21 cellular contexts compared by ENCODE assay signal in genomic region chr3:73080201-73080966, GRCh38. TPM values are rescaled to one million over a fixed set of nuclear protein-coding genes. Genes with fewer than 3 reads are reported as not detected.
DNase-seq lines count a peak whose midpoint lies in the region; ATAC-seq and TF ChIP-seq lines count a peak whose summit lies in the region.
"Had no signal": no experiment of that assay in that cellular context is flagged by ENCODE, and none has a peak within 500 bp of the region (broad histone marks: within the 10 kb centered on the region; RNA-seq: fewer than 3 reads in every experiment).

No MANE protein-coding gene starts in this region.

- no peak for ATAC-seq in activated CD8-positive, alpha-beta memory T cell treated with anti-CD3 and anti-CD28 coated beads, Interleukin-2, amount 10 ng/mL, durations not matched to agents 7 days and 5 days
- ATAC-seq in GM18909 (IDR thresholded peaks at IDR 0.05; ENCODE audit: poor library complexity, unreplicated experiment): peak; percentile 66
- peak; percentile 68 for ATAC-seq in HG03460 (IDR thresholded peaks at IDR 0.05; ENCODE audit: unreplicated experiment)
- no peak for ATAC-seq in naive thymus-derived CD4-positive, alpha-beta T cell
- ATAC-seq: foreskin keratinocyte; lower lobe of right lung; natural killer cell treated with Interleukin-12 subunit alpha and Interleukin-12 subunit beta and Interleukin-15 and Interleukin-18, amount 100 ng/mL, for 72 hours had no signal

- TF ChIP-seq EP300 in SK-N-SH (IDR thresholded peaks at IDR 0.05; ENCODE audit: borderline replicate concordance in 1 of 2, low read depth in 1 of 2, low read length in 1 of 2): no peak

- peak overlapping the region; percentile 52 for H3K27ac Mint-ChIP-seq in activated CD8-positive, alpha-beta memory T cell treated with anti-CD3 and anti-CD28 coated beads, Interleukin-2, amount 10 ng/mL, durations not matched to agents 7 days and 5 days
- peak overlapping the region; percentile 77 for H3K27ac Mint-ChIP-seq in nephron progenitor cell
- no peak overlapping the region for H3K27ac Mint-ChIP-seq in naive thymus-derived CD4-positive, alpha-beta T cell
- H3K27ac Mint-ChIP-seq: CD4-positive, alpha-beta T cell; natural killer cell treated with Interleukin-12 subunit alpha and Interleukin-12 subunit beta and Interleukin-15 and Interleukin-18, amount 100 ng/mL, for 72 hours had no signal

- no peak for DNase-seq in activated CD8-positive, alpha-beta memory T cell treated with anti-CD3 and anti-CD28 coated beads, Interleukin-2, amount 10 ng/mL, durations not matched to agents 7 days and 5 days
- DNase-seq in activated CD8-positive, alpha-beta memory T cell treated with anti-CD3 and anti-CD28 coated beads, Interleukin-2, amount 50 U/mL, for 48 hours: no peak
- DNase-seq in nephron progenitor cell (no peak), GM03348 (ENCODE audit: low spot score) (no peak), SK-N-SH (no peak)
- no peak for DNase-seq in naive thymus-derived CD4-positive, alpha-beta T cell
- DNase-seq: ACHN; anterior cingulate cortex; CD4-positive, alpha-beta T cell; foreskin keratinocyte; Karpas-422; lower lobe of right lung; NCI-H1436; NCI-H526; Peyer's patch; retina; thyroid gland had no signal

- H3K79me2 ChIP-seq in SK-N-SH (ENCODE audit: insufficient read depth): no peaks in the 10 kb centered on the region

- H3K27ac ChIP-seq in naive thymus-derived CD4-positive, alpha-beta T cell (ENCODE audit: low read depth, low read length): no peak overlapping the region
- no peak overlapping the region for H3K27ac ChIP-seq in SK-N-SH (ENCODE audit: low read depth in 2 of 2, low read length in 1 of 2)
- H3K27ac ChIP-seq: foreskin keratinocyte, HL-60, lower lobe of right lung, Peyer's patch, thyroid gland had no signal

- no peak overlapping the region for H3K4me3 Mint-ChIP-seq in activated CD8-positive, alpha-beta memory T cell treated with anti-CD3 and anti-CD28 coated beads, Interleukin-2, amount 10 ng/mL, durations not matched to agents 7 days and 5 days
- no peak overlapping the region for H3K4me3 Mint-ChIP-seq in nephron progenitor cell
- H3K4me3 Mint-ChIP-seq in naive thymus-derived CD4-positive, alpha-beta T cell: no peak overlapping the region
- H3K4me3 Mint-ChIP-seq: CD4-positive, alpha-beta T cell; natural killer cell treated with Interleukin-12 subunit alpha and Interleukin-12 subunit beta and Interleukin-15 and Interleukin-18, amount 100 ng/mL, for 72 hours had no signal

- H3K9me3 Mint-ChIP-seq in activated CD8-positive, alpha-beta memory T cell treated with anti-CD3 and anti-CD28 coated beads, Interleukin-2, amount 10 ng/mL, durations not matched to agents 7 days and 5 days (ENCODE audit: low read depth): no peaks in the 10 kb centered on the region
- H3K9me3 Mint-ChIP-seq in nephron progenitor cell: no peaks in the 10 kb centered on the region
- H3K9me3 Mint-ChIP-seq in naive thymus-derived CD4-positive, alpha-beta T cell: no peaks in the 10 kb centered on the region
- H3K9me3 Mint-ChIP-seq: CD4-positive, alpha-beta T cell; natural killer cell treated with Interleukin-12 subunit alpha and Interleukin-12 subunit beta and Interleukin-15 and Interleukin-18, amount 100 ng/mL, for 72 hours had no signal

- no peaks in the 10 kb centered on the region for H3K36me3 Mint-ChIP-seq in activated CD8-positive, alpha-beta memory T cell treated with anti-CD3 and anti-CD28 coated beads, Interleukin-2, amount 10 ng/mL, durations not matched to agents 7 days and 5 days
- H3K36me3 Mint-ChIP-seq in nephron progenitor cell (ENCODE audit: low read depth): no peaks in the 10 kb centered on the region
- peaks cover 0 to 5% (median 0%) of the 10 kb centered on the region in 5 donors for H3K36me3 Mint-ChIP-seq in naive thymus-derived CD4-positive, alpha-beta T cell
- H3K36me3 Mint-ChIP-seq: natural killer cell treated with Interleukin-12 subunit alpha and Interleukin-12 subunit beta and Interleukin-15 and Interleukin-18, amount 100 ng/mL, for 72 hours had no signal

- H3K4me1 ChIP-seq in naive thymus-derived CD4-positive, alpha-beta T cell (ENCODE audit: control insufficient read depth in 2 of 2, insufficient read depth in 2 of 2, low read length in 2 of 2): no peaks in the 10 kb centered on the region
- H3K4me1 ChIP-seq in SK-N-SH (ENCODE audit: control insufficient read depth in 1 of 2, insufficient read depth in 2 of 2, low read depth in 1 of 2, low read length in 1 of 2): no peaks in the 10 kb centered on the region
- H3K4me1 ChIP-seq: foreskin keratinocyte, lower lobe of right lung, Peyer's patch, thyroid gland had no signal

- no peak overlapping the region for H3K4me2 ChIP-seq in SK-N-SH

- WGBS in SK-N-SH (ENCODE audit: low lambda C conversion rate): 78% methylated on average over 17 of the region's 17 CpGs

- no peaks in the 10 kb centered on the region for H3K27me3 ChIP-seq in naive thymus-derived CD4-positive, alpha-beta T cell (ENCODE audit: control insufficient read depth in 2 of 2, insufficient read depth in 2 of 2, low read length in 2 of 2)
- no peaks in the 10 kb centered on the region for H3K27me3 ChIP-seq in SK-N-SH (ENCODE audit: insufficient read depth)
- H3K27me3 ChIP-seq: foreskin keratinocyte, Peyer's patch, thyroid gland had no signal

- TF ChIP-seq RAD21 in SK-N-SH (IDR thresholded peaks at IDR 0.05; ENCODE audit: low read length): no peak

- H4K20me1 ChIP-seq in SK-N-SH (ENCODE audit: insufficient read depth): no peaks in the 10 kb centered on the region

- CTCF ChIA-PET in activated CD8-positive, alpha-beta memory T cell treated with anti-CD3 and anti-CD28 coated beads, Interleukin-2, amount 10 ng/mL, durations not matched to agents 7 days and 5 days (lab: Charles Lee): interaction anchor here (1.0 kb wide), 1 partner anchor 15 kb away, joined by 3 read pairs; no protein-coding TSS in a partner anchor
- CTCF ChIA-PET in naive thymus-derived CD4-positive, alpha-beta T cell (lab: Charles Lee): no interaction called here
- CTCF ChIA-PET in SK-N-SH (lab: Yijun Ruan, JAX): interaction anchor here (1.1 to 1.4 kb wide), 2 partner anchors 229 to 1205 kb away, joined by 5 read pairs; no protein-coding TSS in a partner anchor

- no peak overlapping the region for H3K9ac ChIP-seq in SK-N-SH

- no peaks in the 10 kb centered on the region for H3K27me3 Mint-ChIP-seq in activated CD8-positive, alpha-beta memory T cell treated with anti-CD3 and anti-CD28 coated beads, Interleukin-2, amount 10 ng/mL, durations not matched to agents 7 days and 5 days
- peaks cover 8% of the 10 kb centered on the region for H3K27me3 Mint-ChIP-seq in nephron progenitor cell (ENCODE audit: low read depth, poor library complexity)
- no peaks in the 10 kb centered on the region for H3K27me3 Mint-ChIP-seq in naive thymus-derived CD4-positive, alpha-beta T cell
- H3K27me3 Mint-ChIP-seq: CD4-positive, alpha-beta T cell; natural killer cell treated with Interleukin-12 subunit alpha and Interleukin-12 subunit beta and Interleukin-15 and Interleukin-18, amount 100 ng/mL, for 72 hours had no signal

- no peaks in the 10 kb centered on the region for H3K36me3 ChIP-seq in naive thymus-derived CD4-positive, alpha-beta T cell (ENCODE audit: control insufficient read depth in 2 of 3, insufficient read depth in 3 of 3, low read length in 3 of 3)
- H3K36me3 ChIP-seq in SK-N-SH (replicated peaks in 1 of 2; ENCODE audit: control insufficient read depth in 1 of 2, insufficient read depth in 2 of 2, low read length in 1 of 2): no peaks in the 10 kb centered on the region
- H3K36me3 ChIP-seq: lower lobe of right lung, Peyer's patch, thyroid gland had no signal

- TF ChIP-seq CTCF in nephron progenitor cell (IDR thresholded peaks at IDR 0.05) (no peak), SK-N-SH (IDR thresholded peaks at IDR 0.05) (no peak)

- intact Hi-C loops in naive thymus-derived CD4-positive, alpha-beta T cell (cut with micrococcal nuclease): loop anchor here in 1 of 2 donors (10.0 kb wide), 1 partner anchor 1126 kb away; no protein-coding TSS in a partner anchor

- H3K9me3 ChIP-seq in naive thymus-derived CD4-positive, alpha-beta T cell (ENCODE audit: control insufficient read depth in 2 of 3, low read length in 3 of 3): no peaks in the 10 kb centered on the region
- no peaks in the 10 kb centered on the region for H3K9me3 ChIP-seq in SK-N-SH
- H3K9me3 ChIP-seq: lower lobe of right lung, Peyer's patch, thyroid gland had no signal

- no peaks in the 10 kb centered on the region for H3F3A ChIP-seq in SK-N-SH (replicated peaks; ENCODE audit: insufficient read depth)

- no peak overlapping the region for H2AFZ ChIP-seq in SK-N-SH (ENCODE audit: low read depth)

- no peak overlapping the region for H3K4me3 ChIP-seq in naive thymus-derived CD4-positive, alpha-beta T cell (ENCODE audit: low read length)
- no peak overlapping the region for H3K4me3 ChIP-seq in SK-N-SH (ENCODE audit: low read depth in 2 of 2, low read length in 1 of 2)
- H3K4me3 ChIP-seq: lower lobe of right lung, Peyer's patch, thyroid gland had no signal

- POLR2A ChIA-PET in naive thymus-derived CD4-positive, alpha-beta T cell (lab: Charles Lee): no interaction called here
- POLR2A ChIA-PET in SK-N-SH (lab: Yijun Ruan, JAX): no interaction called here

- no peaks in the 10 kb centered on the region for H3K9me2 ChIP-seq in SK-N-SH

- H3K4me1 Mint-ChIP-seq in activated CD8-positive, alpha-beta memory T cell treated with anti-CD3 and anti-CD28 coated beads, Interleukin-2, amount 10 ng/mL, durations not matched to agents 7 days and 5 days: peaks cover 10% of the 10 kb centered on the region
- H3K4me1 Mint-ChIP-seq in nephron progenitor cell: peaks cover 9% of the 10 kb centered on the region
- peaks cover 0 to 4% (median 0%) of the 10 kb centered on the region in 7 donors for H3K4me1 Mint-ChIP-seq in naive thymus-derived CD4-positive, alpha-beta T cell

TF ChIP-seq in SK-N-SH, 30 proteins besides CTCF, POLR2A, EP300 and RAD21 (continues in another document):
- no peak for TF ChIP-seq RFX5 (IDR thresholded peaks at IDR 0.05; ENCODE audit: low read length)
- no peak for TF ChIP-seq GABPA (IDR thresholded peaks at IDR 0.05; ENCODE audit: low read depth)
- TF ChIP-seq TAF1 (IDR thresholded peaks at IDR 0.05; ENCODE audit: borderline replicate concordance, low read depth, low read length): no peak
- no peak for TF ChIP-seq RXRA (IDR thresholded peaks at IDR 0.05; ENCODE audit: borderline replicate concordance, low read depth)
- TF ChIP-seq YY1 (IDR thresholded peaks at IDR 0.05; ENCODE audit: low read depth): no peak

RNA-seq across cellular contexts. Expression of gene EBLN2, which starts 18.9 kb away (rescaled TPM):
- total RNA-seq in activated CD8-positive, alpha-beta memory T cell treated with anti-CD3 and anti-CD28 coated beads, Interleukin-2, amount 10 ng/mL, durations not matched to agents 7 days and 5 days: 1 to 10 TPM; 5.1 to 6.2 TPM
- total RNA-seq in naive thymus-derived CD4-positive, alpha-beta T cell: 10 to 100 TPM in 2 of 5 experiments, 1 to 10 TPM in 3; 6.7 to 12.9 (median 9.8) TPM
- polyA plus RNA-seq in naive thymus-derived CD4-positive, alpha-beta T cell: 1 to 10 TPM; 1.1 to 2.5 TPM
- polyA plus RNA-seq in SK-N-SH (2012; rRNA removed): 1.4 and 2.5 TPM in 2 replicates
- 0.18 and 0.33 TPM in 2 replicates for polyA plus RNA-seq in SK-N-SH (2012; cell fraction: cytosol; rRNA removed)
- polyA plus RNA-seq in SK-N-SH (2012; cell fraction: nucleus; rRNA removed): 7.9 and 11.9 TPM in 2 replicates

Comparison
In these comparisons a context has a peak if more than half of its experiments do, and no peak if none do; other contexts are left out.
1. ATAC-seq: peak in GM18909 (single experiment) and HG03460 (single experiment); none in activated CD8-positive, alpha-beta memory T cell treated with anti-CD3 and anti-CD28 coated beads, Interleukin-2, amount 10 ng/mL, durations not matched to agents 7 days and 5 days (single experiment) and naive thymus-derived CD4-positive, alpha-beta T cell (single experiment).
2. H3K27ac Mint-ChIP-seq: peak in activated CD8-positive, alpha-beta memory T cell treated with anti-CD3 and anti-CD28 coated beads, Interleukin-2, amount 10 ng/mL, durations not matched to agents 7 days and 5 days (single experiment) and nephron progenitor cell (single experiment); none in naive thymus-derived CD4-positive, alpha-beta T cell (0 of 9).